ENCODE assay signal across 13 cellular contexts in the genomic region with DNA sequence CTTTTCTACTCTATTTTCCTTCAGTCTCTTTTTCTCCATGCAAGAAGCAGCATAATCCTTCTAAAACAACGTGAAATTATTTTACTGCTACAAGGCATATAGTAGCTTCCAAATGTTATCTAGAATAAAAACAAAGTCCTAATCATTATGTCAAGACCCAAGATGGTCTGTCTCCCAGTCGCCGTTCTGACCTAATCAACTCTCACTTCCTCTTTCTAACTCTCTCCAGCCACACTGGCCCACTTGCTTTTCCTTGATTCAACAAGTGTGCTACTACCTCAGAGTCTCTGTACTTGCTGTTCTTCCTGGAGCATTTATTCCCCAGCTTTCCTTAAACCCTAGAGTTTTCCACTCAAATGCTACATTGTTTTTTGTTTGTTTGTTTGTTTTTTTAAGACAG.
DNase-seq lines count a peak whose midpoint lies in the region; ATAC-seq and FAIRE-seq lines count a peak whose summit lies in the region.
"Had no signal": no experiment of that assay in that cellular context is flagged by ENCODE, and none has a peak within 500 bp of the region (broad histone marks: within the 10 kb centered on the region; RNA-seq: fewer than 3 reads in every experiment).

No MANE protein-coding gene starts in this region.

- H3K4me1 Mint-ChIP-seq in activated T-cell treated with anti-CD3 and anti-CD28 coated beads, Interleukin-2, amount 50 U/mL, for 72 hours (ENCODE audit: low read depth) = no peaks in the 10 kb centered on the region
- H3K4me1 Mint-ChIP-seq: T-helper 17 cell had no signal

- no peak for FAIRE-seq in urothelium cell line (lab: Jason Lieb, UNC)

- no peak overlapping the region for H3K4me3 Mint-ChIP-seq in activated T-cell treated with anti-CD3 and anti-CD28 coated beads, Interleukin-2, amount 50 U/mL, for 72 hours
- H3K4me3 Mint-ChIP-seq: T-helper 17 cell had no signal

- no peaks in the 10 kb centered on the region for H3K9me3 Mint-ChIP-seq in activated T-cell treated with anti-CD3 and anti-CD28 coated beads, Interleukin-2, amount 50 U/mL, for 72 hours

- no peaks in the 10 kb centered on the region for H3K27me3 Mint-ChIP-seq in activated T-cell treated with anti-CD3 and anti-CD28 coated beads, Interleukin-2, amount 50 U/mL, for 72 hours (ENCODE audit: low read depth)
- H3K27me3 Mint-ChIP-seq: T-helper 17 cell had no signal

- H3K27ac Mint-ChIP-seq in activated T-cell treated with anti-CD3 and anti-CD28 coated beads, Interleukin-2, amount 50 U/mL, for 72 hours = no peak overlapping the region
- H3K27ac Mint-ChIP-seq: T-helper 17 cell had no signal

- peak; percentile 89 for ATAC-seq in GM18508 (IDR thresholded peaks at IDR 0.05; ENCODE audit: insufficient read depth, unreplicated experiment)
- ATAC-seq in GM21390 (IDR thresholded peaks at IDR 0.05; ENCODE audit: unreplicated experiment) = peak; percentile 80
- ATAC-seq in HG03103 (IDR thresholded peaks at IDR 0.05; ENCODE audit: low read depth, unreplicated experiment) = peak; percentile 77
- ATAC-seq in activated T-cell treated with anti-CD3 and anti-CD28 coated beads, Interleukin-2, amount 50 U/mL, for 72 hours (replicated peaks in 1 of 2) = no peak
- ATAC-seq in GM18873 (IDR thresholded peaks at IDR 0.05; ENCODE audit: low FRiP score, unreplicated experiment) = no peak
- ATAC-seq: T-helper 17 cell had no signal

- H3K36me3 Mint-ChIP-seq in activated T-cell treated with anti-CD3 and anti-CD28 coated beads, Interleukin-2, amount 50 U/mL, for 72 hours (ENCODE audit: insufficient read depth in 2 of 2) = peaks cover 0 to 2% of the 10 kb centered on the region in 2 donors

- DNase-seq in NOMO-1 treated with dmso at 0.1 percent for 144 hours (lab: John Stamatoyannopoulos, UW; ENCODE audit: unreplicated experiment) (peak; percentile 30), urothelium cell line (ENCODE audit: low spot score) (no peak)
- no peak for DNase-seq in activated CD4-positive, alpha-beta T cell treated with anti-CD3 and anti-CD28 coated beads for 4 hours
- DNase-seq in activated T-cell treated with anti-CD3 and anti-CD28 coated beads, Interleukin-2, amount 50 U/mL, for 72 hours = no peak
- DNase-seq: left ventricle myocardium inferior; NCI-H1694; stimulated activated CD4-positive, alpha-beta T cell treated with anti-CD3 and anti-CD28 coated beads, Interleukin-1b, Interleukin-23, amount 100 ng/mL, for 48 hours; stomach; T-helper 17 cell had no signal

Comparison
In these comparisons a context has a peak if more than half of its experiments do, and no peak if none do; other contexts are left out.
1. ATAC-seq: peak in GM18508 (single experiment), GM21390 (single experiment) and HG03103 (single experiment); none in activated T-cell treated with anti-CD3 and anti-CD28 coated beads, Interleukin-2, amount 50 U/mL, for 72 hours (0 of 2) and GM18873 (single experiment).